In the genomic region with DNA sequence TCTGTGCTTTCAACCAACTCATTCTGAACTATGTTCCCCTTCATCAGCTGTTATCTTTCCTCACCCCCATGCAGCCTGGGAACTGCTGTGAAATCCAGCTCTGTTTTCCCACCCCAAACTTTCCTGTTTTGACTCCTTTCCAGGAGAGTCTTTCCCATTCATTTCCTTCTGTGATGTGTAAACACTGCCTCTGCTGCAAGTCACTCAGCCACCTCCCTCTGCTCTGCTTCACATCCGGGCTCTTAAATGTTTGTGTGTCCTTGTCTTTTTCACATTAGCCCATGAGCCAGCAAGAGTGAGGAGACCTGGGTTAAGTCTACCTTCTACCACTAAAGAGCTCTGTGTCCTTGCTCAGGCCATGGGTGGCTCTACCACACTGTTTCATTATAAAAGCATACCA, we compare ENCODE assay signal across 2 cellular contexts.
TF ChIP-seq lines count a peak whose summit lies in the region.

No MANE protein-coding gene starts in this region.

TF ChIP-seq in GM23338, 12 proteins besides CTCF, POLR2A, EP300 and RAD21 (continued from another document):
- TF ChIP-seq, protein P1, sequence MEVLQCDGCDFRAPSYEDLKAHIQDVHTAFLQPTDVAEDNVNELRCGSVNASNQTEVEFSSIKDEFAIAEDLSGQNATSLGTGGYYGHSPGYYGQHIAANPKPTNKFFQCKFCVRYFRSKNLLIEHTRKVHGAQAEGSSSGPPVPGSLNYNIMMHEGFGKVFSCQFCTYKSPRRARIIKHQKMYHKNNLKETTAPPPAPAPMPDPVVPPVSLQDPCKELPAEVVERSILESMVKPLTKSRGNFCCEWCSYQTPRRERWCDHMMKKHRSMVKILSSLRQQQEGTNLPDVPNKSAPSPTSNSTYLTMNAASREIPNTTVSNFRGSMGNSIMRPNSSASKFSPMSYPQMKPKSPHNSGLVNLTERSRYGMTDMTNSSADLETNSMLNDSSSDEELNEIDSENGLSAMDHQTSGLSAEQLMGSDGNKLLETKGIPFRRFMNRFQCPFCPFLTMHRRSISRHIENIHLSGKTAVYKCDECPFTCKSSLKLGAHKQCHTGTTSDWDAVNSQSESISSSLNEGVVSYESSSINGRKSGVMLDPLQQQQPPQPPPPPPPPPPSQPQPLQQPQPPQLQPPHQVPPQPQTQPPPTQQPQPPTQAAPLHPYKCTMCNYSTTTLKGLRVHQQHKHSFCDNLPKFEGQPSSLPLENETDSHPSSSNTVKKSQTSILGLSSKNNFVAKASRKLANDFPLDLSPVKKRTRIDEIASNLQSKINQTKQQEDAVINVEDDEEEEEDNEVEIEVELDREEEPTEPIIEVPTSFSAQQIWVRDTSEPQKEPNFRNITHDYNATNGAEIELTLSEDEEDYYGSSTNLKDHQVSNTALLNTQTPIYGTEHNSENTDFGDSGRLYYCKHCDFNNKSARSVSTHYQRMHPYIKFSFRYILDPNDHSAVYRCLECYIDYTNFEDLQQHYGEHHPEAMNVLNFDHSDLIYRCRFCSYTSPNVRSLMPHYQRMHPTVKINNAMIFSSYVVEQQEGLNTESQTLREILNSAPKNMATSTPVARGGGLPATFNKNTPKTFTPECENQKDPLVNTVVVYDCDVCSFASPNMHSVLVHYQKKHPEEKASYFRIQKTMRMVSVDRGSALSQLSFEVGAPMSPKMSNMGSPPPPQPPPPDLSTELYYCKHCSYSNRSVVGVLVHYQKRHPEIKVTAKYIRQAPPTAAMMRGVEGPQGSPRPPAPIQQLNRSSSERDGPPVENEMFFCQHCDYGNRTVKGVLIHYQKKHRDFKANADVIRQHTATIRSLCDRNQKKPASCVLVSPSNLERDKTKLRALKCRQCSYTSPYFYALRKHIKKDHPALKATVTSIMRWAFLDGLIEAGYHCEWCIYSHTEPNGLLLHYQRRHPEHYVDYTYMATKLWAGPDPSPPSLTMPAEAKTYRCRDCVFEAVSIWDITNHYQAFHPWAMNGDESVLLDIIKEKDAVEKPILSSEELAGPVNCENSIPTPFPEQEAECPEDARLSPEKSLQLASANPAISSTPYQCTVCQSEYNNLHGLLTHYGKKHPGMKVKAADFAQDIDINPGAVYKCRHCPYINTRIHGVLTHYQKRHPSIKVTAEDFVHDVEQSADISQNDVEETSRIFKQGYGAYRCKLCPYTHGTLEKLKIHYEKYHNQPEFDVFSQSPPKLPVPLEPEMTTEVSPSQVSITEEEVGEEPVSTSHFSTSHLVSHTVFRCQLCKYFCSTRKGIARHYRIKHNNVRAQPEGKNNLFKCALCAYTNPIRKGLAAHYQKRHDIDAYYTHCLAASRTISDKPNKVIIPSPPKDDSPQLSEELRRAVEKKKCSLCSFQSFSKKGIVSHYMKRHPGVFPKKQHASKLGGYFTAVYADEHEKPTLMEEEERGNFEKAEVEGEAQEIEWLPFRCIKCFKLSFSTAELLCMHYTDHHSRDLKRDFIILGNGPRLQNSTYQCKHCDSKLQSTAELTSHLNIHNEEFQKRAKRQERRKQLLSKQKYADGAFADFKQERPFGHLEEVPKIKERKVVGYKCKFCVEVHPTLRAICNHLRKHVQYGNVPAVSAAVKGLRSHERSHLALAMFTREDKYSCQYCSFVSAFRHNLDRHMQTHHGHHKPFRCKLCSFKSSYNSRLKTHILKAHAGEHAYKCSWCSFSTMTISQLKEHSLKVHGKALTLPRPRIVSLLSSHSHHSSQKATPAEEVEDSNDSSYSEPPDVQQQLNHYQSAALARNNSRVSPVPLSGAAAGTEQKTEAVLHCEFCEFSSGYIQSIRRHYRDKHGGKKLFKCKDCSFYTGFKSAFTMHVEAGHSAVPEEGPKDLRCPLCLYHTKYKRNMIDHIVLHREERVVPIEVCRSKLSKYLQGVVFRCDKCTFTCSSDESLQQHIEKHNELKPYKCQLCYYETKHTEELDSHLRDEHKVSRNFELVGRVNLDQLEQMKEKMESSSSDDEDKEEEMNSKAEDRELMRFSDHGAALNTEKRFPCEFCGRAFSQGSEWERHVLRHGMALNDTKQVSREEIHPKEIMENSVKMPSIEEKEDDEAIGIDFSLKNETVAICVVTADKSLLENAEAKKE (CRISPR knock-in tag; IDR thresholded peaks at IDR 0.05): no peak
- TF ChIP-seq POLR2AphosphoS5 (IDR thresholded peaks at IDR 0.05; ENCODE audit: low read depth) (no peak), STAT1 (IDR thresholded peaks at IDR 0.05; ENCODE audit: unreplicated experiment) (no peak)

TF ChIP-seq in WTC11, 78 proteins besides CTCF, POLR2A, EP300 and RAD21 (continued from another document):
- no peak for TF ChIP-seq JAZF1 (CRISPR knock-in tag; IDR thresholded peaks at IDR 0.05)
- TF ChIP-seq, protein P2, sequence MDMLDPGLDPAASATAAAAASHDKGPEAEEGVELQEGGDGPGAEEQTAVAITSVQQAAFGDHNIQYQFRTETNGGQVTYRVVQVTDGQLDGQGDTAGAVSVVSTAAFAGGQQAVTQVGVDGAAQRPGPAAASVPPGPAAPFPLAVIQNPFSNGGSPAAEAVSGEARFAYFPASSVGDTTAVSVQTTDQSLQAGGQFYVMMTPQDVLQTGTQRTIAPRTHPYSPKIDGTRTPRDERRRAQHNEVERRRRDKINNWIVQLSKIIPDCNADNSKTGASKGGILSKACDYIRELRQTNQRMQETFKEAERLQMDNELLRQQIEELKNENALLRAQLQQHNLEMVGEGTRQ (CRISPR knock-in tag; IDR thresholded peaks at IDR 0.05): no peak
- TF ChIP-seq CREM (CRISPR knock-in tag; IDR thresholded peaks at IDR 0.05): no peak
- TF ChIP-seq FOXJ3 (CRISPR knock-in tag; IDR thresholded peaks at IDR 0.05; ENCODE audit: borderline replicate concordance): no peak
- no peak for TF ChIP-seq ZNF121 (CRISPR knock-in tag; IDR thresholded peaks at IDR 0.05)
